ENCODE assay signal across 5 cellular contexts in genomic region chr7:30807477-30807876, GRCh38. TPM values are rescaled to one million over a fixed set of nuclear protein-coding genes. Genes with fewer than 3 reads are reported as not detected.
"Had no signal": no experiment of that assay in that cellular context is flagged by ENCODE, and none has a peak within 500 bp of the region (broad histone marks: within the 10 kb centered on the region; RNA-seq: fewer than 3 reads in every experiment).

No MANE protein-coding gene starts in this region.

RNA-seq across cellular contexts. Expression of gene MINDY4, which starts 36.3 kb away (rescaled TPM):
- total RNA-seq: SJCRH30 had no signal

RNA-seq across cellular contexts. Expression of gene INMT, which starts 55.5 kb away (rescaled TPM):
- total RNA-seq: M059J, NCI-H460, PC-9, SK-MEL-5 had no signal
